ENCODE assay signal across 8 cellular contexts in genomic region chr10:31697271-31698168, GRCh38.
DNase-seq lines count a peak whose midpoint lies in the region; ATAC-seq and TF ChIP-seq lines count a peak whose summit lies in the region.

No MANE protein-coding gene starts in this region.

- no peaks in the 10 kb centered on the region for H3K4me1 ChIP-seq in effector memory CD4-positive, alpha-beta T cell (ENCODE audit: control insufficient read depth, insufficient read depth, low read length, poor library complexity, severe bottlenecking)

- no peaks in the 10 kb centered on the region for H3K36me3 ChIP-seq in effector memory CD4-positive, alpha-beta T cell (ENCODE audit: control insufficient read depth, insufficient read depth, low read length)

- H3K9me3 ChIP-seq in effector memory CD4-positive, alpha-beta T cell (ENCODE audit: control insufficient read depth, low read length) = no peaks in the 10 kb centered on the region

- H3K4me3 Mint-ChIP-seq in nephron progenitor cell = no peak overlapping the region
- no peak overlapping the region for H3K4me3 Mint-ChIP-seq in activated T-helper 1 cell treated with anti-CD3 and anti-CD28 coated beads, Interleukin-12 subunit alpha, Interleukin-12 subunit beta, Interleukin-2, Interleukin-4 antibody, amounts not matched to agents 30 ng/mL and 10 ng/mL and 1 ng/mL, durations not matched to agents 14 hours and 24 hours and 36 hours
- H3K4me3 Mint-ChIP-seq in activated naive CD4-positive, alpha-beta T cell treated with anti-CD3 and anti-CD28 coated beads for 36 hours = no peak overlapping the region

- peaks cover 20% of the 10 kb centered on the region for H3K9me3 Mint-ChIP-seq in nephron progenitor cell
- H3K9me3 Mint-ChIP-seq in activated T-helper 1 cell treated with anti-CD3 and anti-CD28 coated beads, Interleukin-12 subunit alpha, Interleukin-12 subunit beta, Interleukin-2, Interleukin-4 antibody, amounts not matched to agents 30 ng/mL and 10 ng/mL and 1 ng/mL, durations not matched to agents 14 hours and 24 hours and 36 hours = peaks cover 4% of the 10 kb centered on the region
- H3K9me3 Mint-ChIP-seq in activated naive CD4-positive, alpha-beta T cell treated with anti-CD3 and anti-CD28 coated beads for 36 hours = peaks cover 3% of the 10 kb centered on the region

- ATAC-seq in esophagus mucosa = peak; percentile 67

- intact Hi-C loops in activated T-helper 1 cell treated with anti-CD3 and anti-CD28 coated beads, Interleukin-12 subunit alpha, Interleukin-12 subunit beta, Interleukin-2, Interleukin-4 antibody, amounts not matched to agents 30 ng/mL and 10 ng/mL and 1 ng/mL, durations not matched to agents 14 hours and 24 hours and 36 hours (cut with micrococcal nuclease) = no loop called here
- intact Hi-C loops in activated naive CD4-positive, alpha-beta T cell treated with anti-CD3 and anti-CD28 coated beads for 36 hours (cut with micrococcal nuclease) = no loop called here

- H3K27me3 ChIP-seq in effector memory CD4-positive, alpha-beta T cell (replicated peaks; ENCODE audit: control insufficient read depth, insufficient read depth, low read length, poor library complexity, severe bottlenecking) = no peaks in the 10 kb centered on the region

- H3K27ac ChIP-seq in effector memory CD4-positive, alpha-beta T cell (ENCODE audit: insufficient read depth, low read length, poor library complexity, severe bottlenecking) = no peak overlapping the region

- no peak overlapping the region for H3K4me3 ChIP-seq in effector memory CD4-positive, alpha-beta T cell (ENCODE audit: insufficient read depth, low read depth, low read length, poor library complexity, severe bottlenecking)

- peak overlapping the region; percentile 82 for H3K27ac Mint-ChIP-seq in nephron progenitor cell
- H3K27ac Mint-ChIP-seq in activated T-helper 1 cell treated with anti-CD3 and anti-CD28 coated beads, Interleukin-12 subunit alpha, Interleukin-12 subunit beta, Interleukin-2, Interleukin-4 antibody, amounts not matched to agents 30 ng/mL and 10 ng/mL and 1 ng/mL, durations not matched to agents 14 hours and 24 hours and 36 hours = no peak overlapping the region
- H3K27ac Mint-ChIP-seq in activated naive CD4-positive, alpha-beta T cell treated with anti-CD3 and anti-CD28 coated beads for 36 hours = no peak overlapping the region

- H3K4me1 Mint-ChIP-seq in nephron progenitor cell = peaks cover 55% of the 10 kb centered on the region
- H3K4me1 Mint-ChIP-seq in activated T-helper 1 cell treated with anti-CD3 and anti-CD28 coated beads, Interleukin-12 subunit alpha, Interleukin-12 subunit beta, Interleukin-2, Interleukin-4 antibody, amounts not matched to agents 30 ng/mL and 10 ng/mL and 1 ng/mL, durations not matched to agents 14 hours and 24 hours and 36 hours (ENCODE audit: low read depth) = no peaks in the 10 kb centered on the region
- H3K4me1 Mint-ChIP-seq in activated naive CD4-positive, alpha-beta T cell treated with anti-CD3 and anti-CD28 coated beads for 36 hours (ENCODE audit: low read depth) = peaks cover 3% of the 10 kb centered on the region

- no peak for TF ChIP-seq CTCF in nephron progenitor cell (IDR thresholded peaks at IDR 0.05)

- CTCF ChIA-PET in activated naive CD4-positive, alpha-beta T cell treated with anti-CD3 and anti-CD28 coated beads for 36 hours (lab: Charles Lee) = no interaction called here

- DNase-seq in A172 (ENCODE audit: low spot score) = peak; percentile 92
- DNase-seq in NCI-H2196 treated with DMSO at 0.1 percent for 48 hours (lab: John Stamatoyannopoulos, UW; ENCODE audit: unreplicated experiment) = peak; percentile 8
- no peak for DNase-seq in nephron progenitor cell
- no peak for DNase-seq in activated T-helper 1 cell treated with anti-CD3 and anti-CD28 coated beads, Interleukin-12 subunit alpha, Interleukin-12 subunit beta, Interleukin-2, Interleukin-4 antibody, amounts not matched to agents 30 ng/mL and 10 ng/mL and 1 ng/mL, durations not matched to agents 14 hours and 24 hours and 36 hours (ENCODE audit: low spot score)
- no peak for DNase-seq in T-helper 9 cell
- no peak for DNase-seq in activated naive CD4-positive, alpha-beta T cell treated with anti-CD3 and anti-CD28 coated beads for 36 hours
- no peak for DNase-seq in effector memory CD4-positive, alpha-beta T cell

- peaks cover 5% of the 10 kb centered on the region for H3K27me3 Mint-ChIP-seq in nephron progenitor cell (ENCODE audit: low read depth, poor library complexity)
- H3K27me3 Mint-ChIP-seq in activated T-helper 1 cell treated with anti-CD3 and anti-CD28 coated beads, Interleukin-12 subunit alpha, Interleukin-12 subunit beta, Interleukin-2, Interleukin-4 antibody, amounts not matched to agents 30 ng/mL and 10 ng/mL and 1 ng/mL, durations not matched to agents 14 hours and 24 hours and 36 hours (ENCODE audit: insufficient read depth) = no peaks in the 10 kb centered on the region
- H3K27me3 Mint-ChIP-seq in activated naive CD4-positive, alpha-beta T cell treated with anti-CD3 and anti-CD28 coated beads for 36 hours (ENCODE audit: low read depth) = no peaks in the 10 kb centered on the region

- peaks cover 5% of the 10 kb centered on the region for H3K36me3 Mint-ChIP-seq in nephron progenitor cell (ENCODE audit: low read depth)
- H3K36me3 Mint-ChIP-seq in activated T-helper 1 cell treated with anti-CD3 and anti-CD28 coated beads, Interleukin-12 subunit alpha, Interleukin-12 subunit beta, Interleukin-2, Interleukin-4 antibody, amounts not matched to agents 30 ng/mL and 10 ng/mL and 1 ng/mL, durations not matched to agents 14 hours and 24 hours and 36 hours (ENCODE audit: low read depth) = peaks cover 3% of the 10 kb centered on the region
- H3K36me3 Mint-ChIP-seq in activated naive CD4-positive, alpha-beta T cell treated with anti-CD3 and anti-CD28 coated beads for 36 hours (ENCODE audit: low read depth) = no peaks in the 10 kb centered on the region

Comparison
In these comparisons a context has a peak if more than half of its experiments do, and no peak if none do; other contexts are left out.
1. DNase-seq: peak in A172 (single experiment) and NCI-H2196 treated with DMSO at 0.1 percent for 48 hours (single experiment); none in nephron progenitor cell (single experiment), activated T-helper 1 cell treated with anti-CD3 and anti-CD28 coated beads, Interleukin-12 subunit alpha, Interleukin-12 subunit beta, Interleukin-2, Interleukin-4 antibody, amounts not matched to agents 30 ng/mL and 10 ng/mL and 1 ng/mL, durations not matched to agents 14 hours and 24 hours and 36 hours (single experiment), T-helper 9 cell (single experiment), activated naive CD4-positive, alpha-beta T cell treated with anti-CD3 and anti-CD28 coated beads for 36 hours (single experiment) and effector memory CD4-positive, alpha-beta T cell (0 of 3).